ENCODE assay signal across 20 cellular contexts in genomic region chr20:60338556-60338955, GRCh38.
"Had no signal": no experiment of that assay in that cellular context is flagged by ENCODE, and none has a peak within 500 bp of the region (broad histone marks: within the 10 kb centered on the region; RNA-seq: fewer than 3 reads in every experiment).

No MANE protein-coding gene starts in this region.

- H3K9me3 ChIP-seq: SJSA1 had no signal

- H3K4me1 ChIP-seq: SJSA1 had no signal

- H3K36me3 ChIP-seq: SJSA1 had no signal

- H3K27ac ChIP-seq: KMS-11, SJSA1, SK-N-MC had no signal

- FAIRE-seq: K562, RCC 7860 had no signal

- H3K4me3 ChIP-seq: K562, SJSA1, SK-N-MC had no signal

- H3K27me3 ChIP-seq: SJSA1 had no signal

- DNase-seq: Kasumi-1, MM.1S, NCI-H1092 treated with DMSO at 0.1 percent for 48 hours, NCI-H146, NCI-H1694 treated with DMSO at 0.1 percent for 48 hours, NCI-H1930, NCI-H2171, NCI-H345, NCI-H446 treated with DMSO at 0.1 percent for 48 hours, NCI-H510A treated with DMSO at 0.1 percent for 48 hours, NCI-H526, NCI-H82, Right ventricle myocardium superior, RPMI8226, SIG-M5 had no signal
